1 cellular context compared by ENCODE assay signal in genomic region chr1:36396359-36396758, GRCh38.
TF ChIP-seq lines count a peak whose summit lies in the region.

No MANE protein-coding gene starts in this region.

TF ChIP-seq in A549, 52 proteins besides CTCF, POLR2A, EP300 and RAD21 (continued from another document):
- no peak for TF ChIP-seq REST (IDR thresholded peaks at IDR 0.05)
- TF ChIP-seq MAZ (IDR thresholded peaks at IDR 0.05; ENCODE audit: borderline replicate concordance, low read depth, low read length) = no peak
- TF ChIP-seq SMC3 (IDR thresholded peaks at IDR 0.05) = no peak
- TF ChIP-seq ZC3H11A (IDR thresholded peaks at IDR 0.05) = no peak
- TF ChIP-seq JUNB (IDR thresholded peaks at IDR 0.05) = no peak
- TF ChIP-seq RARB (CRISPR knock-in tag; IDR thresholded peaks at IDR 0.05) = no peak
- TF ChIP-seq KDM5A (IDR thresholded peaks at IDR 0.05) = no peak
- no peak for TF ChIP-seq NPAS2 (CRISPR knock-in tag; IDR thresholded peaks at IDR 0.05; ENCODE audit: borderline replicate concordance)
- TF ChIP-seq CEBPB (IDR thresholded peaks at IDR 0.05) = no peak
- no peak for TF ChIP-seq TFCP2L1 (CRISPR knock-in tag; IDR thresholded peaks at IDR 0.05)
